Comparison of ENCODE assay signal across 9 cellular contexts in genomic region chr9:125200216-125201047, GRCh38. TPM values are rescaled to one million over a fixed set of nuclear protein-coding genes. Genes with fewer than 3 reads are reported as not detected.
A peak's percentile ranks its signal among the peaks of the same experiment; 100 is the strongest.
DNase-seq lines count a peak whose midpoint lies in the region; ATAC-seq, FAIRE-seq and TF ChIP-seq lines count a peak whose summit lies in the region.
"Had no signal": no experiment of that assay in that cellular context is flagged by ENCODE, and none has a peak within 500 bp of the region (broad histone marks: within the 10 kb centered on the region; RNA-seq: fewer than 3 reads in every experiment).

A gene with protein sequence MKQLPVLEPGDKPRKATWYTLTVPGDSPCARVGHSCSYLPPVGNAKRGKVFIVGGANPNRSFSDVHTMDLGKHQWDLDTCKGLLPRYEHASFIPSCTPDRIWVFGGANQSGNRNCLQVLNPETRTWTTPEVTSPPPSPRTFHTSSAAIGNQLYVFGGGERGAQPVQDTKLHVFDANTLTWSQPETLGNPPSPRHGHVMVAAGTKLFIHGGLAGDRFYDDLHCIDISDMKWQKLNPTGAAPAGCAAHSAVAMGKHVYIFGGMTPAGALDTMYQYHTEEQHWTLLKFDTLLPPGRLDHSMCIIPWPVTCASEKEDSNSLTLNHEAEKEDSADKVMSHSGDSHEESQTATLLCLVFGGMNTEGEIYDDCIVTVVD (plus strand): TSS chr9:125200542. CDS start chr9:125203014, 2,472 bp downstream.

- no peaks in the 10 kb centered on the region for H3K9me3 ChIP-seq in keratinocyte (ENCODE audit: control insufficient read depth, low read depth, low read length)

- ATAC-seq in HG03196 (IDR thresholded peaks at IDR 0.05; ENCODE audit: unreplicated experiment) = peak; percentile 98
- ATAC-seq in activated CD4-positive, CD25-positive, alpha-beta regulatory T cell treated with anti-CD3 and anti-CD28 coated beads, Interleukin-2, amount 50 U/mL, for 24 hours = peak; percentile 99

- DNase-seq in AG08396 (ENCODE audit: low spot score) (peak; percentile 95), NCI-H345 (lab: John Stamatoyannopoulos, UW) (peak; percentile 94), cerebellar cortex (ENCODE audit: low spot score) (peak; percentile 94), keratinocyte (ENCODE audit: low read depth, low spot score) (peak; percentile 56)
- peak; percentile 77 to 93 for DNase-seq in stimulated activated CD4-positive, alpha-beta T cell treated with anti-CD3 and anti-CD28 coated beads, Interleukin-15, amount 100 ng/mL, for 1 hour (ENCODE audit: low read depth in 1 of 2, low spot score in 1 of 2)

- peak within 1 kb of the TSS; percentile 87 for H3K27ac ChIP-seq in keratinocyte (ENCODE audit: control insufficient read depth, insufficient read depth, low read length)

- H3K9me1 ChIP-seq in keratinocyte (ENCODE audit: control insufficient read depth, extremely low read depth, insufficient read depth, low read length) = no peaks in the 10 kb centered on the region

- TF ChIP-seq POLR2A in GM18951 (IDR thresholded peaks at IDR 0.05; ENCODE audit: extremely low read depth, insufficient read depth, insufficient read length) = peak; percentile 95

- dilution Hi-C loops in keratinocyte (cut with MboI; ENCODE audit: extremely low pct_ligation_motif_present, low sequenced_read_pairs) = no loop called here

- peak within 1 kb of the TSS; percentile 59 for H3K4me2 ChIP-seq in keratinocyte (ENCODE audit: control insufficient read depth, extremely low read depth, insufficient read depth, low read depth, low read length)

- peaks cover 6% of the 10 kb centered on the region for H3K4me1 ChIP-seq in keratinocyte (ENCODE audit: control insufficient read depth, extremely low read depth, insufficient read depth, low read length)

- H4K20me1 ChIP-seq in keratinocyte (ENCODE audit: control insufficient read depth, extremely low read depth, insufficient read depth, low read length) = no peaks in the 10 kb centered on the region

- no peak for TF ChIP-seq CTCF in keratinocyte (optimal IDR thresholded peaks at IDR 0.05 in 1 of 3, IDR thresholded peaks at IDR 0.05 in 1 of 3, conservative IDR thresholded peaks at IDR 0.05 in 1 of 3; ENCODE audit: extremely low read depth in 1 of 3, insufficient read depth in 2 of 3, low read length in 3 of 3)

- in situ Hi-C loops in GM18951 (cut with MboI; ENCODE audit: low sequenced_read_pairs, unreplicated experiment) = no loop called here

- peaks cover 6% of the 10 kb centered on the region for H3K79me2 ChIP-seq in keratinocyte (ENCODE audit: control insufficient read depth, insufficient read depth, low read length)

- peaks cover 7 to 8% of the 10 kb centered on the region in 2 experiments for H3K36me3 ChIP-seq in keratinocyte (ENCODE audit: control insufficient read depth in 2 of 2, extremely low read depth in 1 of 2, insufficient read depth in 2 of 2, low read length in 2 of 2)

- H2AFZ ChIP-seq in keratinocyte (ENCODE audit: control insufficient read depth, low read length) = peak within 1 kb of the TSS; percentile 95

- H3K9ac ChIP-seq in keratinocyte (ENCODE audit: control insufficient read depth, extremely low read depth, insufficient read depth, low read length) = peak within 1 kb of the TSS; percentile 88

- H3K4me3 ChIP-seq in keratinocyte (ENCODE audit: control insufficient read depth in 2 of 3, extremely low read depth in 1 of 3, insufficient read depth in 2 of 3, low read depth in 1 of 3, low read length in 3 of 3) = peak within 1 kb of the TSS; percentile 72 to 85 (median 73)

- no peak for FAIRE-seq in keratinocyte (lab: Jason Lieb, UNC)
- FAIRE-seq: TTC549 had no signal

- H3K27me3 ChIP-seq in keratinocyte (ENCODE audit: control insufficient read depth, extremely low read depth, insufficient read depth, low read length) = no peaks in the 10 kb centered on the region

RNA-seq across cellular contexts. Expression of the gene that starts here (rescaled TPM):
- polyA plus RNA-seq in keratinocyte = 29.7 to 33.4 TPM (median 30.8 TPM) in 3 replicates
- polyA plus RNA-seq in keratinocyte (2011; ENCODE audit: low read depth) = 7.8 TPM
- polyA plus RNA-seq in keratinocyte (2011; cell fraction: cytosol; rRNA removed) = 27.7 and 29.1 TPM in 2 replicates
- 16.9 and 17.8 TPM in 2 replicates for polyA plus RNA-seq in keratinocyte (2011; cell fraction: nucleus; rRNA removed)
- polyA plus RNA-seq in keratinocyte (2012; ENCODE audit: low replicate concordance) = 19.0 and 26.9 TPM in 2 replicates
- 16.3 to 23.5 TPM (median 20.6 TPM) in 3 replicates for polyA minus RNA-seq in keratinocyte
- polyA minus RNA-seq in keratinocyte (2011; cell fraction: cytosol; rRNA and poly(A)+ RNA removed) = 14.2 TPM
- 4.5 and 6.6 TPM in 2 replicates for polyA minus RNA-seq in keratinocyte (2011; cell fraction: nucleus; rRNA and poly(A)+ RNA removed)

Comparison
In these comparisons a context has a peak if more than half of its experiments do, and no peak if none do; other contexts are left out.
1. Peak in every context shown above with its lines: DNase-seq, ATAC-seq, H3K4me3 ChIP-seq and H3K27ac ChIP-seq.